Comparison of ENCODE assay signal across 11 cellular contexts in genomic region chr15:52658955-52659354, GRCh38. TPM values are rescaled to one million over a fixed set of nuclear protein-coding genes. Genes with fewer than 3 reads are reported as not detected.
DNase-seq lines count a peak whose midpoint lies in the region; ATAC-seq, FAIRE-seq and TF ChIP-seq lines count a peak whose summit lies in the region.
"Had no signal": no experiment of that assay in that cellular context is flagged by ENCODE, and none has a peak within 500 bp of the region (broad histone marks: within the 10 kb centered on the region; RNA-seq: fewer than 3 reads in every experiment).

No MANE protein-coding gene starts in this region.

- H3K4me2 ChIP-seq in GM12878 (ENCODE audit: control insufficient read depth, insufficient read depth) = peak overlapping the region; percentile 57

- peak overlapping the region; percentile 38; the same call in 1 of the 2 replicates for H3K27ac ChIP-seq in GM12878 (ENCODE audit: control insufficient read depth, insufficient read depth)

- CTCF ChIA-PET in GM12878 (lab: Yijun Ruan, JAX) = interaction anchor here (0.7 to 1.2 kb wide), 3 partner anchors 17 to 25 kb away, joined by 3 read pairs; no protein-coding TSS in a partner anchor

- no peak overlapping the region for H2AFZ ChIP-seq in GM12878 (ENCODE audit: control insufficient read depth, low read depth, low read length)

- TF ChIP-seq EP300 in GM12878 (IDR thresholded peaks at IDR 0.05; ENCODE audit: borderline replicate concordance in 1 of 2, control insufficient read depth in 1 of 2, low read depth in 2 of 2, low read length in 2 of 2) = no peak

- H3K36me3 ChIP-seq in GM12878 (ENCODE audit: control insufficient read depth in 2 of 2, insufficient read depth in 2 of 2, low read length in 1 of 2) (0 out of 4 replicates have a peak, but pooled peaks cover 0 to 11% of the 10 kb centered on the region in 2 experiments), HAP-1 (replicated peaks) (no peaks in the 10 kb centered on the region)
- H3K36me3 ChIP-seq: MG63 had no signal

- in situ Hi-C loops in GM12878 (cut with MboI) (no loop called here), HAP-1 (cut with MboI; ENCODE audit: low sequenced_read_pairs) (no loop called here)

- TF ChIP-seq POLR2A in GM12878 (IDR thresholded peaks at IDR 0.05; ENCODE audit: low read depth, low read length) = no peak

- no peaks in the 10 kb centered on the region for H3K79me2 ChIP-seq in GM12878 (ENCODE audit: control insufficient read depth, insufficient read depth, low read length)

- POLR2A ChIA-PET in GM12878 (lab: Charles Lee) = interaction anchor here (0.6 kb wide), 1 partner anchor 18 kb away, joined by 3 read pairs; no protein-coding TSS in a partner anchor

- H4K20me1 ChIP-seq in GM12878 (ENCODE audit: control insufficient read depth, insufficient read depth) = no peaks in the 10 kb centered on the region

- FAIRE-seq in GM12878 (lab: Jason Lieb, UNC) = peak; percentile 13

- H3K9me3 ChIP-seq in GM12878 (replicated peaks; ENCODE audit: control insufficient read depth, insufficient read depth, low read length) (no peaks in the 10 kb centered on the region), HAP-1 (no peaks in the 10 kb centered on the region)
- H3K9me3 ChIP-seq: MG63, testis had no signal

- no peak overlapping the region for H3K9ac ChIP-seq in GM12878 (ENCODE audit: control insufficient read depth, insufficient read depth, low read length)

- ATAC-seq in GM18499 (IDR thresholded peaks at IDR 0.05; ENCODE audit: insufficient read depth, unreplicated experiment) (peak; percentile 79), GM21390 (IDR thresholded peaks at IDR 0.05; ENCODE audit: unreplicated experiment) (peak; percentile 93), HG03469 (IDR thresholded peaks at IDR 0.05; ENCODE audit: unreplicated experiment) (peak; percentile 61), GM12878 (peak; percentile 96), omental fat pad (ENCODE audit: low FRiP score) (no peak)

- SMC1A ChIA-PET in GM12878 (lab: Charles Lee; ENCODE audit: uncharacterized antibody, unreplicated experiment) = interaction anchor here (0.6 to 1.8 kb wide), 3 partner anchors 11 to 76 kb away, joined by 3 to 6 read pairs (median 3); no protein-coding TSS in a partner anchor

- no peak for TF ChIP-seq RAD21 in GM12878 (IDR thresholded peaks at IDR 0.05; ENCODE audit: insufficient read depth, low read depth, low read length)

- no peak overlapping the region for H3K4me3 ChIP-seq in GM12878
- no peak overlapping the region for H3K4me3 ChIP-seq in HAP-1
- H3K4me3 ChIP-seq: MG63, testis had no signal

- intact Hi-C loops in GM12878 (cut with micrococcal nuclease; ENCODE audit: unreplicated experiment) = no loop called here

- H3K4me1 ChIP-seq in GM12878 (ENCODE audit: control insufficient read depth, insufficient read depth, low read length) = peaks cover 15% of the 10 kb centered on the region
- no peaks in the 10 kb centered on the region for H3K4me1 ChIP-seq in HAP-1

- no TSS peak for BruUV-seq in GM12878 (replicated peaks; lab: Mats Ljungman, UMichigan)

- H3K27me3 ChIP-seq in GM12878 (replicated peaks in 1 of 2; ENCODE audit: control insufficient read depth in 2 of 2, insufficient read depth in 2 of 2, low read length in 1 of 2) (no peaks in the 10 kb centered on the region), HAP-1 (ENCODE audit: low read depth) (no peaks in the 10 kb centered on the region)
- H3K27me3 ChIP-seq: MG63, testis had no signal

- peak; percentile 71 for DNase-seq in GM12878 (ENCODE audit: low read depth, low spot score)
- no peak for DNase-seq in NCI-H446 treated with DMSO at 0.1 percent for 48 hours (lab: John Stamatoyannopoulos, UW)
- no peak for DNase-seq in HAP-1 (ENCODE audit: low spot score in 2 of 2)
- no peak for DNase-seq in DMS114 treated with DMSO at 0.1 percent for 48 hours (lab: John Stamatoyannopoulos, UW; ENCODE audit: unreplicated experiment)
- no peak for DNase-seq in omental fat pad (ENCODE audit: low spot score)
- DNase-seq: MG63, T-helper 9 cell, testis had no signal

- WGBS in GM12878 (ENCODE audit: insufficient coverage, insufficient replicate concordance, low lambda C conversion rate, missing lambda C conversion rate) = 7% methylated on average over 1 of the region's 1 CpG

- TF ChIP-seq CTCF in GM12878 (IDR thresholded peaks at IDR 0.05 in 2 of 3, conservative IDR thresholded peaks at IDR 0.05 in 1 of 3; ENCODE audit: control insufficient read depth in 2 of 3, extremely low read depth in 1 of 3, insufficient read depth in 1 of 3, low read depth in 3 of 3, low read length in 3 of 3) (no peak), omental fat pad (IDR thresholded peaks at IDR 0.05) (no peak)

- RAD21 ChIA-PET in GM12878 (lab: Charles Lee; ENCODE audit: unreplicated experiment) = no interaction called here

TF ChIP-seq in GM12878, 131 proteins besides CTCF, POLR2A, EP300 and RAD21 (continues in another document):
- TF ChIP-seq IKZF1 (conservative IDR thresholded peaks at IDR 0.05) (no peak), ZBED1 (IDR thresholded peaks at IDR 0.05; ENCODE audit: borderline replicate concordance) (no peak), ZNF24 (IDR thresholded peaks at IDR 0.05) (no peak), NBN (IDR thresholded peaks at IDR 0.05) (no peak), ZNF384 (IDR thresholded peaks at IDR 0.05; ENCODE audit: borderline replicate concordance, low read depth, low read length) (0 out of 2 replicates have a peak, but pooled peaks have one; percentile 15), DPF2 (IDR thresholded peaks at IDR 0.05) (no peak), TCF12 (IDR thresholded peaks at IDR 0.05; ENCODE audit: low read depth, low read length) (no peak), YY1 (IDR thresholded peaks at IDR 0.05; ENCODE audit: low read depth, low read length) (peak; percentile 61; the same call in 1 of the 2 replicates), PAX8 (IDR thresholded peaks at IDR 0.05) (no peak), NR2C2 (IDR thresholded peaks at IDR 0.05; ENCODE audit: borderline replicate concordance, control insufficient read depth, insufficient read length, low read depth) (no peak), EZH2 (IDR thresholded peaks at IDR 0.05; ENCODE audit: borderline replicate concordance, control insufficient read depth, low read depth, low read length) (no peak), SMAD5 (IDR thresholded peaks at IDR 0.05; ENCODE audit: low read depth) (no peak), KLF5 (IDR thresholded peaks at IDR 0.05; ENCODE audit: partially characterized antibody) (no peak), PAX5 (IDR thresholded peaks at IDR 0.05; ENCODE audit: borderline replicate concordance, low read depth, low read length) (0 out of 2 replicates have a peak, but pooled peaks have one; percentile 28), ATF7 (IDR thresholded peaks at IDR 0.05; ENCODE audit: low read depth) (no peak), RELB (IDR thresholded peaks at IDR 0.05; ENCODE audit: low read depth) (no peak), POLR2AphosphoS2 (IDR thresholded peaks at IDR 0.05; ENCODE audit: low read depth, low read length) (no peak), TCF7 (IDR thresholded peaks at IDR 0.05; ENCODE audit: borderline replicate concordance) (no peak), CBFB (IDR thresholded peaks at IDR 0.05; ENCODE audit: low read depth) (no peak), LARP7 (IDR thresholded peaks at IDR 0.05) (no peak), E2F4 (IDR thresholded peaks at IDR 0.05; ENCODE audit: low read depth, low read length) (no peak)

RNA-seq across cellular contexts. Expression of gene ATOSA, which starts 20.2 kb away (rescaled TPM):
- 77.2 and 81.1 TPM in 2 replicates for total RNA-seq in GM12878 (2013; cell fraction: nucleolus; rRNA removed)
- 15.9 and 17.0 TPM in 2 replicates for total RNA-seq in GM12878 (2014; rRNA removed)
- 15.7 and 18.3 TPM in 2 replicates for total RNA-seq in GM12878 (2014; rRNA removed; fragmentation: Illumina TruSeq; extraction: Trizol)
- total RNA-seq in GM12878 (2021) = 18.1 and 19.5 TPM in 2 replicates
- 16.8 TPM for polyA plus RNA-seq in GM12878 (2011; ENCODE audit: low read depth)
- 23.3 and 32.2 TPM in 2 replicates for polyA plus RNA-seq in GM12878 (2011; rRNA removed)
- 7.7 and 9.4 TPM in 2 replicates for polyA plus RNA-seq in GM12878 (2011; cell fraction: cytosol; rRNA removed)
- 31.4 and 32.0 TPM in 2 replicates for polyA plus RNA-seq in GM12878 (2011; cell fraction: nucleus; rRNA removed)
- polyA plus RNA-seq in GM12878 (2012) = 24.6 and 25.0 TPM in 2 replicates
- 24.3 and 34.3 TPM in 2 replicates for polyA plus RNA-seq in GM12878 (2014; fragmentation: Illumina TruSeq; extraction: Trizol)
- polyA plus RNA-seq in GM12878 (2014; fragmentation: Nextera tagmentation; extraction: Ambion mirVana) = 1 to 10 TPM; 6.8 to 7.9 TPM
- 13.6 and 14.7 TPM in 2 replicates for polyA plus RNA-seq in GM12878 (2014; rRNA removed)
- polyA plus RNA-seq in GM12878 (2016; fragmentation: Nextera tagmentation; extraction: Ambion mirVana) = 1 to 10 TPM; 9.2 to 9.8 TPM
- 23.2 and 28.2 TPM in 2 replicates for polyA minus RNA-seq in GM12878 (2011; rRNA and poly(A)+ RNA removed)
- polyA minus RNA-seq in GM12878 (2011; cell fraction: cytosol; rRNA and poly(A)+ RNA removed) = 8.4 and 13.4 TPM in 2 replicates
- polyA minus RNA-seq in GM12878 (2011; cell fraction: nucleus; rRNA and poly(A)+ RNA removed) = 24.8 and 37.1 TPM in 2 replicates
- 100 to 1,000 TPM in 1 of 4 donors, 10 to 100 TPM in 3; 43.4 to 123 (median 72.2) TPM for total RNA-seq in omental fat pad
